20 cellular contexts compared by ENCODE assay signal in genomic region chr9:20437466-20437865, GRCh38.
A peak's percentile ranks its signal among the peaks of the same experiment; 100 is the strongest.
DNase-seq lines count a peak whose midpoint lies in the region; ATAC-seq and TF ChIP-seq lines count a peak whose summit lies in the region.
"Had no signal": no experiment of that assay in that cellular context is flagged by ENCODE, and none has a peak within 500 bp of the region (broad histone marks: within the 10 kb centered on the region; RNA-seq: fewer than 3 reads in every experiment).

No MANE protein-coding gene starts in this region.

- CTCF ChIA-PET in SK-N-SH (lab: Yijun Ruan, JAX): interaction anchor here (0.7 to 1.0 kb wide), 3 partner anchors 9 to 69 kb away, joined by 3 read pairs; no protein-coding TSS in a partner anchor

- H3K4me3 Mint-ChIP-seq in activated naive CD4-positive, alpha-beta T cell treated with anti-CD3 and anti-CD28 coated beads, Interleukin-2, amount 50 U/mL, for 24 hours: no peak overlapping the region
- H3K4me3 Mint-ChIP-seq: memory B cell; naive thymus-derived CD8-positive, alpha-beta T cell; stimulated activated effector memory CD8-positive, alpha-beta T cell treated with anti-CD3 and anti-CD28 coated beads, Interleukin-12 subunit alpha, Interleukin-12 subunit beta, amount 100 ng/mL, for 72 hours had no signal

- H4K20me1 ChIP-seq in SK-N-SH (ENCODE audit: insufficient read depth): no peaks in the 10 kb centered on the region

- H3K9me3 Mint-ChIP-seq in activated naive CD4-positive, alpha-beta T cell treated with anti-CD3 and anti-CD28 coated beads, Interleukin-2, amount 50 U/mL, for 24 hours: no peaks in the 10 kb centered on the region
- H3K9me3 Mint-ChIP-seq: activated naive CD4-positive, alpha-beta T cell treated with anti-CD3 and anti-CD28 coated beads, Interleukin-2, amount 50 U/mL, for 72 hours; memory B cell; naive thymus-derived CD8-positive, alpha-beta T cell; stimulated activated effector memory CD8-positive, alpha-beta T cell treated with anti-CD3 and anti-CD28 coated beads, Interleukin-12 subunit alpha, Interleukin-12 subunit beta, amount 100 ng/mL, for 72 hours had no signal

- TF ChIP-seq RAD21 in SK-N-SH (IDR thresholded peaks at IDR 0.05; ENCODE audit: low read length): no peak

- TF ChIP-seq EP300 in SK-N-SH (IDR thresholded peaks at IDR 0.05; ENCODE audit: borderline replicate concordance in 1 of 2, low read depth in 1 of 2, low read length in 1 of 2): no peak
- no peak for TF ChIP-seq EP300 in stomach (IDR thresholded peaks at IDR 0.05)

- H3K36me3 ChIP-seq in SK-N-SH (replicated peaks in 1 of 2; ENCODE audit: control insufficient read depth in 1 of 2, insufficient read depth in 2 of 2, low read length in 1 of 2) (no peaks in the 10 kb centered on the region), stomach (no peaks in the 10 kb centered on the region)
- H3K36me3 ChIP-seq: esophagus muscularis mucosa, thyroid gland had no signal

- H3K4me2 ChIP-seq in SK-N-SH: no peak overlapping the region
- H3K4me2 ChIP-seq: hepatocyte had no signal

- H3K4me1 Mint-ChIP-seq in activated naive CD4-positive, alpha-beta T cell treated with anti-CD3 and anti-CD28 coated beads, Interleukin-2, amount 50 U/mL, for 24 hours: peaks cover 66% of the 10 kb centered on the region
- H3K4me1 Mint-ChIP-seq: memory B cell had no signal

- H3K27me3 Mint-ChIP-seq in activated naive CD4-positive, alpha-beta T cell treated with anti-CD3 and anti-CD28 coated beads, Interleukin-2, amount 50 U/mL, for 24 hours: no peaks in the 10 kb centered on the region
- H3K27me3 Mint-ChIP-seq: memory B cell; naive thymus-derived CD8-positive, alpha-beta T cell had no signal

- ATAC-seq in HG03442 (IDR thresholded peaks at IDR 0.05; ENCODE audit: unreplicated experiment) (no peak), HG02571 (IDR thresholded peaks at IDR 0.05; ENCODE audit: unreplicated experiment) (no peak)
- ATAC-seq: naive thymus-derived CD8-positive, alpha-beta T cell had no signal

- H3K4me3 ChIP-seq in SK-N-SH (ENCODE audit: low read depth in 2 of 2, low read length in 1 of 2): no peak overlapping the region
- no peak overlapping the region for H3K4me3 ChIP-seq in fibroblast of pulmonary artery (replicated peaks; ENCODE audit: low read depth, low read length)
- no peak overlapping the region for H3K4me3 ChIP-seq in stomach
- H3K4me3 ChIP-seq: esophagus muscularis mucosa, hepatocyte, thyroid gland had no signal

- no peaks in the 10 kb centered on the region for H3K79me2 ChIP-seq in SK-N-SH (ENCODE audit: insufficient read depth)

- peaks cover 19% of the 10 kb centered on the region for H3F3A ChIP-seq in SK-N-SH (replicated peaks; ENCODE audit: insufficient read depth)

- POLR2A ChIA-PET in SK-N-SH (lab: Yijun Ruan, JAX): no interaction called here

- H3K27me3 ChIP-seq in SK-N-SH (ENCODE audit: insufficient read depth) (no peaks in the 10 kb centered on the region), stomach (no peaks in the 10 kb centered on the region)
- H3K27me3 ChIP-seq: esophagus muscularis mucosa, hepatocyte, thyroid gland had no signal

- no peaks in the 10 kb centered on the region for H3K9me2 ChIP-seq in SK-N-SH

- H3K27ac Mint-ChIP-seq in activated naive CD4-positive, alpha-beta T cell treated with anti-CD3 and anti-CD28 coated beads, Interleukin-2, amount 50 U/mL, for 24 hours: peak overlapping the region; percentile 37
- H3K27ac Mint-ChIP-seq: memory B cell; stimulated activated effector memory CD8-positive, alpha-beta T cell treated with anti-CD3 and anti-CD28 coated beads, Interleukin-12 subunit alpha, Interleukin-12 subunit beta, amount 100 ng/mL, for 72 hours had no signal

- H3K27ac ChIP-seq in SK-N-SH (ENCODE audit: low read depth in 2 of 2, low read length in 1 of 2): peak overlapping the region in 1 of 2 experiments; percentile 67; a peak in 2 of 4 replicates
- H3K27ac ChIP-seq in stomach: no peak overlapping the region
- H3K27ac ChIP-seq: esophagus muscularis mucosa, hepatocyte had no signal

- no peak overlapping the region for H3K9ac ChIP-seq in SK-N-SH

- no peak for DNase-seq in activated naive CD4-positive, alpha-beta T cell treated with Interleukin-2 at 50 U/mL for 16 hours
- no peak for DNase-seq in SK-N-SH
- peak; percentile 54 for DNase-seq in fibroblast of pulmonary artery (ENCODE audit: low read depth)
- DNase-seq in stromal cell of bone marrow (ENCODE audit: low read depth): peak; percentile 31
- no peak for DNase-seq in stomach
- DNase-seq: activated T-cell treated with anti-CD3 and anti-CD28 coated beads for 4 hours; central memory CD4-positive, alpha-beta T cell; effector CD4-positive, alpha-beta T cell; naive thymus-derived CD8-positive, alpha-beta T cell; NCI-H1436; NCI-H2227 treated with DMSO at 0.1 percent for 48 hours; thyroid gland had no signal

- TF ChIP-seq CTCF in SK-N-SH (IDR thresholded peaks at IDR 0.05): no peak
- TF ChIP-seq CTCF in fibroblast of pulmonary artery (IDR thresholded peaks at IDR 0.05; ENCODE audit: low read length, missing control alignments): no peak
- no peak for TF ChIP-seq CTCF in stomach (IDR thresholded peaks at IDR 0.05)

- no peaks in the 10 kb centered on the region for H3K9me3 ChIP-seq in SK-N-SH
- no peaks in the 10 kb centered on the region for H3K9me3 ChIP-seq in stomach
- H3K9me3 ChIP-seq: esophagus muscularis mucosa, thyroid gland had no signal

- 42% methylated on average over 2 of the region's 2 CpGs for WGBS in SK-N-SH (ENCODE audit: low lambda C conversion rate)
- WGBS in stomach, 5 donors: 69 to 81% (median 77%) methylated on average over 2 of the region's 2 CpGs

- peaks cover 12% of the 10 kb centered on the region for H3K36me3 Mint-ChIP-seq in activated naive CD4-positive, alpha-beta T cell treated with anti-CD3 and anti-CD28 coated beads, Interleukin-2, amount 50 U/mL, for 24 hours
- H3K36me3 Mint-ChIP-seq: memory B cell had no signal

- no peak overlapping the region for H2AFZ ChIP-seq in SK-N-SH (ENCODE audit: low read depth)
- H2AFZ ChIP-seq: hepatocyte had no signal

- 0 out of 4 replicates have a peak, but pooled peaks cover 0 to 4% of the 10 kb centered on the region in 2 experiments for H3K4me1 ChIP-seq in SK-N-SH (ENCODE audit: control insufficient read depth in 1 of 2, insufficient read depth in 2 of 2, low read depth in 1 of 2, low read length in 1 of 2)
- H3K4me1 ChIP-seq in stomach: peaks cover 0 to under 1% (median under 1%) of the 10 kb centered on the region in 4 donors

- intact Hi-C loops in stomach (cut with DNase I; ENCODE audit: low total_unique reads): no loop called here

- no peak for TF ChIP-seq POLR2A in stomach (IDR thresholded peaks at IDR 0.05)

TF ChIP-seq in SK-N-SH, 30 proteins besides CTCF, POLR2A, EP300 and RAD21 (continues in another document):
- no peak for TF ChIP-seq MAX (IDR thresholded peaks at IDR 0.05; ENCODE audit: low read depth)
- no peak for TF ChIP-seq USF1 (IDR thresholded peaks at IDR 0.05; ENCODE audit: borderline replicate concordance, low read depth)
- no peak for TF ChIP-seq GATA2 (CRISPR knock-in tag; IDR thresholded peaks at IDR 0.05)
- no peak for TF ChIP-seq RXRA (IDR thresholded peaks at IDR 0.05; ENCODE audit: borderline replicate concordance, low read depth)
- peak; percentile 27; the same call in 1 of the 2 replicates for TF ChIP-seq FOSL2 (IDR thresholded peaks at IDR 0.05; ENCODE audit: borderline replicate concordance, low read depth)
- no peak for TF ChIP-seq ZBTB33 (IDR thresholded peaks at IDR 0.05; ENCODE audit: borderline replicate concordance, low read depth)
- no peak for TF ChIP-seq ELF1 (IDR thresholded peaks at IDR 0.05)
- TF ChIP-seq FOXM1 (IDR thresholded peaks at IDR 0.05; ENCODE audit: low read depth): no peak
- no peak for TF ChIP-seq GABPA (IDR thresholded peaks at IDR 0.05; ENCODE audit: low read depth)
- no peak for TF ChIP-seq RFX5 (IDR thresholded peaks at IDR 0.05; ENCODE audit: low read length)
- TF ChIP-seq FOXJ3 (CRISPR knock-in tag; IDR thresholded peaks at IDR 0.05): no peak
- TF ChIP-seq RCOR1 (IDR thresholded peaks at IDR 0.05; ENCODE audit: low read length): no peak
- no peak for TF ChIP-seq SMC3 (IDR thresholded peaks at IDR 0.05; ENCODE audit: low read depth, low read length)
- TF ChIP-seq MEF2A (IDR thresholded peaks at IDR 0.05; ENCODE audit: borderline replicate concordance, low read depth): 0 out of 2 replicates have a peak, but pooled peaks have one; percentile 50
- TF ChIP-seq MXI1 (IDR thresholded peaks at IDR 0.05; ENCODE audit: low read depth, low read length): no peak
- no peak; the same call in 1 of the 2 replicates for TF ChIP-seq POLR2AphosphoS5 (IDR thresholded peaks at IDR 0.05; ENCODE audit: low read depth, low read length)
- peak; percentile 51 for TF ChIP-seq TCF12 (IDR thresholded peaks at IDR 0.05)
- no peak for TF ChIP-seq EZH2phosphoT487 (IDR thresholded peaks at IDR 0.05; ENCODE audit: borderline replicate concordance, low read depth)

Comparison
In these comparisons a context has a peak if more than half of its experiments do, and no peak if none do; other contexts are left out.
1. DNase-seq: peak in fibroblast of pulmonary artery (single experiment) and stromal cell of bone marrow (single experiment); none in activated naive CD4-positive, alpha-beta T cell treated with Interleukin-2 at 50 U/mL for 16 hours (single experiment), SK-N-SH (single experiment) and stomach (single experiment).